ENCODE assay signal across 1 cellular context in the genomic region with DNA sequence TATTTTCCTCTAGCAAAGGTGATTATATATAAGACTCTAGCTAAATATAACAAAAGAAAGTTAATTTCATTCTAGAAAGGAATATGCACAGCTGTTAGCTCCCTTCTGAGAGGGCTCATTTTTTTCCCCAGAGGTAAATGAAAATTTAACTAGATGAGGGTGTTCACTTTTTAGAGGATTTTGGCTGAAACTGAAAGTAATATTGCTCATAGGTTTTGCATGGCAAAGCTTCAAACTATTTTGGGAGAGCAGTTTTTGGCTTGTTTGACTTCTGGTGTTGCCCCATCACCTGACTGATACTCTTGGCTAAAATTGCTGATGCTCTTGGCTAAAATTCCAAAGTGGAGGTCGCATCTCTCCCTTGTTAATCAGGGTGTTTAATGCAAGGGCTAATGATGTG.
A peak's percentile ranks its signal among the peaks of the same experiment; 100 is the strongest.
TF ChIP-seq lines count a peak whose summit lies in the region.

No MANE protein-coding gene starts in this region.

TF ChIP-seq in GM12878, 131 proteins besides CTCF, POLR2A, EP300 and RAD21 (continued from another document):
- peak; percentile 66 for TF ChIP-seq NFIC (IDR thresholded peaks at IDR 0.05; ENCODE audit: low read depth, low read length)
- TF ChIP-seq TARDBP (IDR thresholded peaks at IDR 0.05; ENCODE audit: borderline replicate concordance) = no peak
- TF ChIP-seq, protein P1, sequence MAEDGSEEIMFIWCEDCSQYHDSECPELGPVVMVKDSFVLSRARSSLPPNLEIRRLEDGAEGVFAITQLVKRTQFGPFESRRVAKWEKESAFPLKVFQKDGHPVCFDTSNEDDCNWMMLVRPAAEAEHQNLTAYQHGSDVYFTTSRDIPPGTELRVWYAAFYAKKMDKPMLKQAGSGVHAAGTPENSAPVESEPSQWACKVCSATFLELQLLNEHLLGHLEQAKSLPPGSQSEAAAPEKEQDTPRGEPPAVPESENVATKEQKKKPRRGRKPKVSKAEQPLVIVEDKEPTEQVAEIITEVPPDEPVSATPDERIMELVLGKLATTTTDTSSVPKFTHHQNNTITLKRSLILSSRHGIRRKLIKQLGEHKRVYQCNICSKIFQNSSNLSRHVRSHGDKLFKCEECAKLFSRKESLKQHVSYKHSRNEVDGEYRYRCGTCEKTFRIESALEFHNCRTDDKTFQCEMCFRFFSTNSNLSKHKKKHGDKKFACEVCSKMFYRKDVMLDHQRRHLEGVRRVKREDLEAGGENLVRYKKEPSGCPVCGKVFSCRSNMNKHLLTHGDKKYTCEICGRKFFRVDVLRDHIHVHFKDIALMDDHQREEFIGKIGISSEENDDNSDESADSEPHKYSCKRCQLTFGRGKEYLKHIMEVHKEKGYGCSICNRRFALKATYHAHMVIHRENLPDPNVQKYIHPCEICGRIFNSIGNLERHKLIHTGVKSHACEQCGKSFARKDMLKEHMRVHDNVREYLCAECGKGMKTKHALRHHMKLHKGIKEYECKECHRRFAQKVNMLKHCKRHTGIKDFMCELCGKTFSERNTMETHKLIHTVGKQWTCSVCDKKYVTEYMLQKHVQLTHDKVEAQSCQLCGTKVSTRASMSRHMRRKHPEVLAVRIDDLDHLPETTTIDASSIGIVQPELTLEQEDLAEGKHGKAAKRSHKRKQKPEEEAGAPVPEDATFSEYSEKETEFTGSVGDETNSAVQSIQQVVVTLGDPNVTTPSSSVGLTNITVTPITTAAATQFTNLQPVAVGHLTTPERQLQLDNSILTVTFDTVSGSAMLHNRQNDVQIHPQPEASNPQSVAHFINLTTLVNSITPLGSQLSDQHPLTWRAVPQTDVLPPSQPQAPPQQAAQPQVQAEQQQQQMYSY (CRISPR knock-in tag; IDR thresholded peaks at IDR 0.05) = no peak
- peak; percentile 44; the same call in 1 of the 2 replicates for TF ChIP-seq BCL11A (IDR thresholded peaks at IDR 0.05; ENCODE audit: low read depth, low read length)
- TF ChIP-seq, protein P2, sequence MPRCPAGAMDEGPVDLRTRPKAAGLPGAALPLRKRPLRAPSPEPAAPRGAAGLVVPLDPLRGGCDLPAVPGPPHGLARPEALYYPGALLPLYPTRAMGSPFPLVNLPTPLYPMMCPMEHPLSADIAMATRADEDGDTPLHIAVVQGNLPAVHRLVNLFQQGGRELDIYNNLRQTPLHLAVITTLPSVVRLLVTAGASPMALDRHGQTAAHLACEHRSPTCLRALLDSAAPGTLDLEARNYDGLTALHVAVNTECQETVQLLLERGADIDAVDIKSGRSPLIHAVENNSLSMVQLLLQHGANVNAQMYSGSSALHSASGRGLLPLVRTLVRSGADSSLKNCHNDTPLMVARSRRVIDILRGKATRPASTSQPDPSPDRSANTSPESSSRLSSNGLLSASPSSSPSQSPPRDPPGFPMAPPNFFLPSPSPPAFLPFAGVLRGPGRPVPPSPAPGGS (IDR thresholded peaks at IDR 0.05; ENCODE audit: borderline replicate concordance, insufficient read depth, low read depth, low read length, poor library complexity, severe bottlenecking) = no peak
